Comparison of ENCODE assay signal across 8 cellular contexts in the genomic region with DNA sequence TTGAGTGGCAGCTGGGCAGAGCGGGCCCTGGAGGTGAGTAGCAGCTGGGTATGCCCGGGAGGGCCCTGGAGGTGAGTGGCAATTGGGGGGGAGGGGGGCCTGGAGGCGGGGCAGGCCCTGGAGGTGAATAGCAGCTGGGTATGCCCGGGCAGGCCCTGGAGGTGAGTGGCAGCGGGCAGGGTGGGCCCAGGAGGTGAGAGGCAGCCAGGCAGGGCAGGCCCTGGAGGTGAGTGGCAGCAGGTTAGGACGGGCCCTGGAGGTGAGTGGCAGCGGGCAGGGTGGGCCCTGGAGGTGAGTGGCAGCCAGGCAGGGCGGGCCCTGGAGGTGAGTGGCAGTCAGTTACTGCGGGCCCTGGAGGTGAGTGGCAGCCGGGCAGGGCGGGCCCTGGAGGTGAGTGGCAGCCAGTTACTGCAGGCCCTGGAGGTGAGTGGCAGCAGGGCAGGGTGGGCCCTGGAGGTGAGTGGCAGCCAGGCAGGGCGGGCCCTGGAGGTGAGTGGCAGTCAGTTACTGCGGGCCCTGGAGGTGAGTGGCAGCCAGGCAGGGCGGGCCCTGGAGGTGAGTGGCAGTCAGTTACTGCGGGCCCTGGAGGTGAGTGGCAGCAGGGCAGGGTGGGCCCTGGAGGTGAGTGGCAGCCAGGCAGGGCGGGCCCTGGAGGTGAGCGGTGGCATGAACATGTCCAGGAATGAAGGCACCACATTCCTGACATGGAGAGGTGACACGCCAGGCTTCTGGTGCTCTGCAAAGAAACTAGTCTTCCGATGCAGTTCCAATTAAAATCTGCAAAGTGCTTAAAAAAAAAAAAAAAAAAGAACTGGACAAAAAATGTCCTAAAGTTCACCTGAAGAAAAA. TPM values are rescaled to one million over a fixed set of nuclear protein-coding genes. Genes with fewer than 3 reads are reported as not detected.
DNase-seq lines count a peak whose midpoint lies in the region; ATAC-seq and TF ChIP-seq lines count a peak whose summit lies in the region.
"Not testable (repeated sequence)": the region's sequence is repeated elsewhere in the genome, so short reads cannot be mapped to it uniquely, and the experiment has no call there.

No MANE protein-coding gene starts in this region.

- peaks cover 43% of the 10 kb centered on the region for H3K36me3 Mint-ChIP-seq in activated CD4-positive, alpha-beta T cell treated with anti-CD3 and anti-CD28 coated beads for 36 hours (ENCODE audit: low read depth)
- peaks cover 29% of the 10 kb centered on the region for H3K36me3 Mint-ChIP-seq in MCF 10A (ENCODE audit: insufficient read depth, unreplicated experiment)

- not testable (repeated sequence) for TF ChIP-seq CTCF in BE2C (IDR thresholded peaks at IDR 0.05; ENCODE audit: low read depth, low read length); MCF 10A (IDR thresholded peaks at IDR 0.05; ENCODE audit: unreplicated experiment); neutrophil (IDR thresholded peaks at IDR 0.05)
- peak in 1 of 7 experiments; percentile 11 for TF ChIP-seq CTCF in stomach (IDR thresholded peaks at IDR 0.05)

- H3K4me1 Mint-ChIP-seq in activated CD4-positive, alpha-beta T cell treated with anti-CD3 and anti-CD28 coated beads for 36 hours; MCF 10A (ENCODE audit: insufficient read depth, unreplicated experiment): not testable (repeated sequence)

- H3K27ac Mint-ChIP-seq in activated CD4-positive, alpha-beta T cell treated with anti-CD3 and anti-CD28 coated beads for 36 hours: not testable (repeated sequence)
- H3K27ac Mint-ChIP-seq in MCF 10A (ENCODE audit: low read depth, unreplicated experiment): peak overlapping the region; percentile 39

- not testable (repeated sequence) for TF ChIP-seq EP300 in Ishikawa (IDR thresholded peaks at IDR 0.05; ENCODE audit: borderline replicate concordance); stomach (IDR thresholded peaks at IDR 0.05)

- not testable (repeated sequence) for H3K9me3 ChIP-seq in BE2C, neutrophil, stomach

- not testable (repeated sequence) for H3K4me3 ChIP-seq in BE2C (ENCODE audit: low read depth, low read length); neutrophil (ENCODE audit: low read depth in 1 of 2, low read length in 1 of 2); stomach

- intact Hi-C loops in activated CD4-positive, alpha-beta T cell treated with anti-CD3 and anti-CD28 coated beads for 36 hours (cut with DNase I, micrococcal nuclease); MCF 10A (cut with micrococcal nuclease); Right ventricle myocardium superior (cut with DNase I); stomach (cut with DNase I; ENCODE audit: low total_unique reads): not testable (repeated sequence)

- not testable (repeated sequence) for H3K4me3 Mint-ChIP-seq in activated CD4-positive, alpha-beta T cell treated with anti-CD3 and anti-CD28 coated beads for 36 hours; MCF 10A (ENCODE audit: unreplicated experiment)

- not testable (repeated sequence) for TF ChIP-seq POLR2A in stomach (IDR thresholded peaks at IDR 0.05)

- H3K27me3 ChIP-seq in BE2C, neutrophil, stomach: not testable (repeated sequence)

- H3K27me3 Mint-ChIP-seq in activated CD4-positive, alpha-beta T cell treated with anti-CD3 and anti-CD28 coated beads for 36 hours; MCF 10A (ENCODE audit: insufficient read depth, unreplicated experiment): not testable (repeated sequence)

- 77 to 83% (median 82%) methylated on average over 13 to 19 of the region's 19 CpGs for WGBS in stomach, 5 donors

- TF ChIP-seq RAD21 in Ishikawa (IDR thresholded peaks at IDR 0.05; ENCODE audit: low read depth): not testable (repeated sequence)

- peaks cover 74% of the 10 kb centered on the region for H3K36me3 ChIP-seq in BE2C
- H3K36me3 ChIP-seq in neutrophil: peaks cover 93% of the 10 kb centered on the region
- H3K36me3 ChIP-seq in stomach: peaks cover 15 to 51% (median 40%) of the 10 kb centered on the region in 4 donors

- not testable (repeated sequence) for H3K4me1 ChIP-seq in BE2C, stomach
- peaks cover 8 to 26% of the 10 kb centered on the region in 2 experiments for H3K4me1 ChIP-seq in neutrophil (ENCODE audit: control insufficient read depth in 1 of 2, insufficient read depth in 1 of 2, low read depth in 1 of 2, low read length in 1 of 2)

- CTCF ChIA-PET in activated CD4-positive, alpha-beta T cell treated with anti-CD3 and anti-CD28 coated beads for 36 hours (lab: Charles Lee): not testable (repeated sequence)
- CTCF ChIA-PET in MCF 10A (lab: Yijun Ruan, JAX): interaction anchor here (0.6 kb wide), 1 partner anchor 87 kb away, joined by 3 read pairs; no protein-coding TSS in a partner anchor

- ATAC-seq in activated CD4-positive, alpha-beta T cell treated with anti-CD3 and anti-CD28 coated beads for 36 hours; Right ventricle myocardium superior (ENCODE audit: poor library complexity): not testable (repeated sequence)
- peak; percentile 33 for ATAC-seq in left lobe of liver

- POLR2A ChIA-PET in activated CD4-positive, alpha-beta T cell treated with anti-CD3 and anti-CD28 coated beads for 36 hours (lab: Charles Lee): not testable (repeated sequence)
- POLR2A ChIA-PET in MCF 10A (lab: Yijun Ruan, JAX): interaction anchor here (0.6 kb wide), 1 partner anchor 776 kb away, joined by 3 read pairs; no protein-coding TSS in a partner anchor

- peak; percentile 4 for DNase-seq in BE2C
- peak; percentile 7 for DNase-seq in activated CD4-positive, alpha-beta T cell treated with anti-CD3 and anti-CD28 coated beads for 36 hours
- DNase-seq in MCF 10A (ENCODE audit: unreplicated experiment): not testable (repeated sequence)
- peak; percentile 30 for DNase-seq in Right ventricle myocardium superior
- peak; percentile 76 for DNase-seq in left lobe of liver (ENCODE audit: low spot score)
- peak; percentile 40 for DNase-seq in stomach

- BruUV-seq in MCF 10A (replicated peaks; lab: Mats Ljungman, UMichigan): not testable (repeated sequence)

- peak overlapping the region; percentile 44 for H3K27ac ChIP-seq in neutrophil
- H3K27ac ChIP-seq in stomach: peak overlapping the region in 3 of 5 donors; percentile 32 to 43 (median 42)

- not testable (repeated sequence) for H3K9me3 Mint-ChIP-seq in activated CD4-positive, alpha-beta T cell treated with anti-CD3 and anti-CD28 coated beads for 36 hours (ENCODE audit: low read depth); MCF 10A (ENCODE audit: unreplicated experiment)

TF ChIP-seq in Ishikawa, 13 proteins besides CTCF, POLR2A, EP300 and RAD21:
- 0 out of 2 replicates have a peak, but pooled peaks have one; percentile 6 for TF ChIP-seq TEAD4 (IDR thresholded peaks at IDR 0.05)

RNA-seq across cellular contexts. Expression of gene SLC19A1, which starts 14.9 kb away (rescaled TPM):
- 63.1 TPM for polyA plus RNA-seq in BE2C (2012; ENCODE audit: insufficient read depth, insufficient read length, low read depth)
- 10 to 100 TPM; 46.1 to 50.0 TPM for total RNA-seq in activated CD4-positive, alpha-beta T cell treated with anti-CD3 and anti-CD28 coated beads for 36 hours
- 16.0 and 25.4 TPM in 2 replicates for total RNA-seq in MCF 10A (2022)
- total RNA-seq in Right ventricle myocardium superior: 6.9 TPM
- 13.7 TPM for total RNA-seq in left lobe of liver
- 10 to 100 TPM in 1 of 5 donors, 1 to 10 TPM in 4; 3.1 to 23.3 (median 3.9) TPM for total RNA-seq in stomach
- 1 to 10 TPM; 2.9 to 9.9 (median 6.7) TPM for polyA plus RNA-seq in stomach
